ENCODE assay signal across 1 cellular context in genomic region chr15:77144028-77144427, GRCh38.
TF ChIP-seq lines count a peak whose summit lies in the region.

No MANE protein-coding gene starts in this region.

TF ChIP-seq in SK-N-SH, 30 proteins besides CTCF, POLR2A, EP300 and RAD21 (continued from another document):
- TF ChIP-seq SIN3A (IDR thresholded peaks at IDR 0.05; ENCODE audit: borderline replicate concordance, low read depth, low read length), result no peak
TF ChIP-seq in SK-N-SH: peak in this region for 3.
